In the genomic region with DNA sequence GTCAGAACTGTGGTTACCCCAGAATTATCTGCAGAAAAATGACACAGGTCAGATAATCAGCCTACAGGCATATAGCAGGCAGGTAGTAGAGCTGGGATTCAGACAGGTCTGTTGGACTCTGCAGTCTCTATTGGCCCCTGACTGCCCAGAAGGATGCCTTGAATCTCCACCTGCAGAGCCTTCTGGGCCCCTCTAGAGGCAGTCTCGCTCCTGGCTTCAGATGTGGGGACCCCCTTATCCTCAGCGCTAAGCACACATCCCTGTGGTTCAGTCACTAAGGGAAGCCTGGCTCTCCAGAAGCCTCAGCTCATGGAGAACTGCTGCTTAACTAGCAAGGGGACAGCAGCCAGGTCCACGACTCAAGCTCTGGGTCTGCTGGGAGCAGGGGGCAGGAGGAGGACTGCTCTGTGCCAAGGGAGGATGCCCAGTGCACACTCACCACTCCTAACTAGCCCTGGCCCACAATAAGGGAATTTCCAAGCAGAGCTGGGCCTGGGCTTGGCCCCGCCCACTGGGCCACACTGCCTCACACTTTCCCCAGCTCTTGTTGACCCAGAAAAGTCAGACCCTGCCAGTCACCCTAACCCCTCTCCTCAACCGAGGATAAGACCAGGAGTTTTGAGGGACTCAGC, we compare ENCODE assay signal across 9 cellular contexts. TPM values are rescaled to one million over a fixed set of nuclear protein-coding genes. Genes with fewer than 3 reads are reported as not detected.
DNase-seq lines count a peak whose midpoint lies in the region; ATAC-seq and TF ChIP-seq lines count a peak whose summit lies in the region.
"Had no signal": no experiment of that assay in that cellular context is flagged by ENCODE, and none has a peak within 500 bp of the region (broad histone marks: within the 10 kb centered on the region; RNA-seq: fewer than 3 reads in every experiment).

No MANE protein-coding gene starts in this region.

- H3K4me1 ChIP-seq in cardiac muscle cell (ENCODE audit: low read depth) (peaks cover 21% of the 10 kb centered on the region), right atrium auricular region (peaks cover 0 to 63% of the 10 kb centered on the region in 2 donors), upper lobe of right lung (peaks cover 51% of the 10 kb centered on the region)

- H3K36me3 Mint-ChIP-seq in activated CD8-positive, alpha-beta T cell treated with anti-CD3 and anti-CD28 coated beads, Interleukin-2, amount 10 ng/mL, durations not matched to agents 7 days and 5 days (ENCODE audit: low read depth), result peaks cover 15% of the 10 kb centered on the region

- POLR2A ChIA-PET in activated CD8-positive, alpha-beta T cell treated with anti-CD3 and anti-CD28 coated beads, Interleukin-2, amount 10 ng/mL, durations not matched to agents 7 days and 5 days (lab: Charles Lee), result interaction anchor here (1.1 to 2.6 kb wide), 7 partner anchors 12 to 590 kb away, joined by 3 to 21 read pairs (median 4); a partner anchor contains a TSS

- H3K4me3 Mint-ChIP-seq in activated CD8-positive, alpha-beta T cell treated with anti-CD3 and anti-CD28 coated beads, Interleukin-2, amount 10 ng/mL, durations not matched to agents 7 days and 5 days, result peak overlapping the region; percentile 82

- H3K9me3 ChIP-seq in cardiac muscle cell (ENCODE audit: low read depth) (no peaks in the 10 kb centered on the region), right atrium auricular region (no peaks in the 10 kb centered on the region), upper lobe of right lung (no peaks in the 10 kb centered on the region)

- peaks cover 57% of the 10 kb centered on the region for H3K4me1 Mint-ChIP-seq in activated CD8-positive, alpha-beta T cell treated with anti-CD3 and anti-CD28 coated beads, Interleukin-2, amount 10 ng/mL, durations not matched to agents 7 days and 5 days (ENCODE audit: low read depth)

- intact Hi-C loops in left colon (cut with DNase I, micrococcal nuclease), result no loop called here
- intact Hi-C loops in upper lobe of right lung (cut with DNase I), result no loop called here

- H3K27me3 ChIP-seq in cardiac muscle cell (no peaks in the 10 kb centered on the region), right atrium auricular region (no peaks in the 10 kb centered on the region), upper lobe of right lung (no peaks in the 10 kb centered on the region)

- peak overlapping the region; percentile 99 for H3K27ac Mint-ChIP-seq in activated CD8-positive, alpha-beta T cell treated with anti-CD3 and anti-CD28 coated beads, Interleukin-2, amount 10 ng/mL, durations not matched to agents 7 days and 5 days

- H3K4me3 ChIP-seq in cardiac muscle cell, result no peak overlapping the region
- no peak overlapping the region for H3K4me3 ChIP-seq in right atrium auricular region
- H3K4me3 ChIP-seq in upper lobe of right lung, result no peak overlapping the region

- peak; percentile 7 for TF ChIP-seq CTCF in cardiac muscle cell (IDR thresholded peaks at IDR 0.05; ENCODE audit: low read depth, low read length)
- TF ChIP-seq CTCF in right atrium auricular region (IDR thresholded peaks at IDR 0.05), result no peak
- TF ChIP-seq CTCF in upper lobe of right lung (IDR thresholded peaks at IDR 0.05), result no peak

- no peak for DNase-seq in cardiac muscle cell (ENCODE audit: low read depth in 1 of 2, low spot score in 1 of 2)
- no peak for DNase-seq in right atrium auricular region (ENCODE audit: low spot score)
- DNase-seq in activated CD8-positive, alpha-beta T cell treated with anti-CD3 and anti-CD28 coated beads, Interleukin-2, amount 10 ng/mL, durations not matched to agents 7 days and 5 days, result no peak
- no peak for DNase-seq in left colon
- no peak for DNase-seq in upper lobe of right lung
- no peak for DNase-seq in KBM-7
- DNase-seq in mesenteric fat pad (ENCODE audit: low spot score), result no peak
- DNase-seq: left cardiac atrium had no signal

- no peak for ATAC-seq in activated CD8-positive, alpha-beta T cell treated with anti-CD3 and anti-CD28 coated beads, Interleukin-2, amount 10 ng/mL, durations not matched to agents 7 days and 5 days
- ATAC-seq in left colon (peak; percentile 13), upper lobe of right lung (peak; percentile 25), HG03196 (IDR thresholded peaks at IDR 0.05; ENCODE audit: unreplicated experiment) (no peak)

- no peaks in the 10 kb centered on the region for H3K27me3 Mint-ChIP-seq in activated CD8-positive, alpha-beta T cell treated with anti-CD3 and anti-CD28 coated beads, Interleukin-2, amount 10 ng/mL, durations not matched to agents 7 days and 5 days (ENCODE audit: low read depth)

- no peak overlapping the region for H3K27ac ChIP-seq in cardiac muscle cell
- H3K27ac ChIP-seq in right atrium auricular region, result peak overlapping the region in 1 of 2 donors; percentile 58
- H3K27ac ChIP-seq in upper lobe of right lung, result peak overlapping the region; percentile 83

- H3K36me3 ChIP-seq in cardiac muscle cell, result no peaks in the 10 kb centered on the region
- no peaks in the 10 kb centered on the region for H3K36me3 ChIP-seq in right atrium auricular region
- no peaks in the 10 kb centered on the region for H3K36me3 ChIP-seq in upper lobe of right lung

- no peaks in the 10 kb centered on the region for H3K9me3 Mint-ChIP-seq in activated CD8-positive, alpha-beta T cell treated with anti-CD3 and anti-CD28 coated beads, Interleukin-2, amount 10 ng/mL, durations not matched to agents 7 days and 5 days (ENCODE audit: insufficient read depth)

- in situ Hi-C loops in KBM-7 (cut with MboI; ENCODE audit: low pct_unique_long_range_greater_than_20kb, low sequenced_read_pairs), result no loop called here

- CTCF ChIA-PET in activated CD8-positive, alpha-beta T cell treated with anti-CD3 and anti-CD28 coated beads, Interleukin-2, amount 10 ng/mL, durations not matched to agents 7 days and 5 days (lab: Charles Lee), result interaction anchor here (0.9 to 9.6 kb wide), 12 partner anchors 16 to 230 kb away, joined by 3 to 110 read pairs (median 4); a partner anchor contains a TSS

RNA-seq across cellular contexts. Expression of a gene that starts 18.9 kb away (rescaled TPM):
- 10.9 and 13.9 TPM in 2 replicates for total RNA-seq in cardiac muscle cell
- polyA plus RNA-seq in cardiac muscle cell, result 18.7 and 19.4 TPM in 2 replicates
- total RNA-seq in right atrium auricular region, result 10 to 100 TPM; 20.0 to 28.3 TPM
- 10 to 100 TPM; 28.3 to 29.0 TPM for total RNA-seq in activated CD8-positive, alpha-beta T cell treated with anti-CD3 and anti-CD28 coated beads, Interleukin-2, amount 10 ng/mL, durations not matched to agents 7 days and 5 days
- total RNA-seq in left colon, result 100 to 1,000 TPM; 122 to 131 TPM
- total RNA-seq in upper lobe of right lung, result 62.4 TPM
- 24.4 TPM for total RNA-seq in mesenteric fat pad

Comparison
In these comparisons a context has a peak if more than half of its experiments do, and no peak if none do; other contexts are left out.
1. ATAC-seq: peak in left colon (single experiment) and upper lobe of right lung (single experiment); none in activated CD8-positive, alpha-beta T cell treated with anti-CD3 and anti-CD28 coated beads, Interleukin-2, amount 10 ng/mL, durations not matched to agents 7 days and 5 days (single experiment) and HG03196 (single experiment).